Comparison of ENCODE assay signal across 24 cellular contexts in genomic region chr4:121938282-121939092, GRCh38. TPM values are rescaled to one million over a fixed set of nuclear protein-coding genes. Genes with fewer than 3 reads are reported as not detected.
DNase-seq lines count a peak whose midpoint lies in the region; ATAC-seq and TF ChIP-seq lines count a peak whose summit lies in the region.
"Had no signal": no experiment of that assay in that cellular context is flagged by ENCODE, and none has a peak within 500 bp of the region (broad histone marks: within the 10 kb centered on the region; RNA-seq: fewer than 3 reads in every experiment).

No MANE protein-coding gene starts in this region.

- no peak overlapping the region for H2BK5ac ChIP-seq in IMR-90 (ENCODE audit: low read depth, low read length, poor library complexity, severe bottlenecking)

- H3K18ac ChIP-seq in IMR-90 (ENCODE audit: low read depth, low read length): no peak overlapping the region

- no peak overlapping the region for H2BK15ac ChIP-seq in IMR-90 (ENCODE audit: low read depth, low read length)

- no peak overlapping the region for H3K4me3 ChIP-seq in IMR-90 (ENCODE audit: insufficient read depth, low read depth, low read length)
- no peak overlapping the region for H3K4me3 ChIP-seq in choroid plexus epithelial cell (ENCODE audit: low read depth, low read length)
- H3K4me3 ChIP-seq in naive thymus-derived CD4-positive, alpha-beta T cell (ENCODE audit: low read length): no peak overlapping the region
- no peak overlapping the region for H3K4me3 ChIP-seq in GM23248
- H3K4me3 ChIP-seq: right atrium auricular region, thoracic aorta had no signal

- H3K9me3 Mint-ChIP-seq in naive thymus-derived CD4-positive, alpha-beta T cell: peaks cover 0 to 2% (median 0%) of the 10 kb centered on the region in 11 donors
- H3K9me3 Mint-ChIP-seq in activated T-helper 2 cell treated with anti-CD3 and anti-CD28 coated beads, Interferon-gamma antibody, Interleukin-2, Interleukin-4, amounts not matched to agents 10 μg/mL and 5 μg/mL and 100 μg/mL, durations not matched to agents 14 hours and 24 hours and 36 hours: no peaks in the 10 kb centered on the region
- H3K9me3 Mint-ChIP-seq: activated CD4-positive, alpha-beta memory T cell treated with anti-CD3 and anti-CD28 coated beads, Interleukin-2, amount 10 ng/mL, durations not matched to agents 7 days and 5 days; activated naive CD8-positive, alpha-beta T cell treated with anti-CD3 and anti-CD28 coated beads for 36 hours; activated T-cell treated with anti-CD3 and anti-CD28 coated beads, Interleukin-2, amount 50 U/mL, for 4 hours; dendritic cell treated with granulocyte-macrophage colony-stimulating factor and Interleukin-4, amounts not matched to agents 40 ng/mL and 50 ng/mL, for 4 days; stimulated activated naive B cell treated with anti-CD40 and anti-IgM and Interleukin-4, amounts not matched to agents 10 μg/mL and 1 μg/mL and 100 μg/mL, for 72 hours; WTC11 had no signal

- no peaks in the 10 kb centered on the region for H3K36me3 Mint-ChIP-seq in naive thymus-derived CD4-positive, alpha-beta T cell
- no peaks in the 10 kb centered on the region for H3K36me3 Mint-ChIP-seq in activated T-helper 2 cell treated with anti-CD3 and anti-CD28 coated beads, Interferon-gamma antibody, Interleukin-2, Interleukin-4, amounts not matched to agents 10 μg/mL and 5 μg/mL and 100 μg/mL, durations not matched to agents 14 hours and 24 hours and 36 hours (ENCODE audit: low read depth)
- H3K36me3 Mint-ChIP-seq: activated naive CD8-positive, alpha-beta T cell treated with anti-CD3 and anti-CD28 coated beads for 36 hours; stimulated activated naive B cell treated with anti-CD40 and anti-IgM and Interleukin-4, amounts not matched to agents 10 μg/mL and 1 μg/mL and 100 μg/mL, for 72 hours; WTC11 had no signal

- BruUV-seq in IMR-90 (replicated peaks; lab: Mats Ljungman, UMichigan): no TSS peak

- no peak overlapping the region for H3K14ac ChIP-seq in IMR-90 (replicated peaks; ENCODE audit: low read depth, low read length)

- H2AK9ac ChIP-seq in IMR-90 (replicated peaks; ENCODE audit: low read depth, low read length, poor library complexity): no peak overlapping the region

- H3K4me1 ChIP-seq in IMR-90 (ENCODE audit: control insufficient read depth, insufficient read depth, low read length) (peaks cover 14% of the 10 kb centered on the region), GM23248 (ENCODE audit: insufficient read depth) (no peaks in the 10 kb centered on the region)
- peaks cover 0 to 10% of the 10 kb centered on the region in 2 donors for H3K4me1 ChIP-seq in naive thymus-derived CD4-positive, alpha-beta T cell (ENCODE audit: control insufficient read depth in 2 of 2, insufficient read depth in 2 of 2, low read length in 2 of 2)
- H3K4me1 ChIP-seq: right atrium auricular region had no signal

- no peaks in the 10 kb centered on the region for H3F3A ChIP-seq in GM23248 (ENCODE audit: insufficient read depth)

- no peak overlapping the region for H2AFZ ChIP-seq in IMR-90 (replicated peaks; ENCODE audit: low read length, poor library complexity)
- no peak overlapping the region for H2AFZ ChIP-seq in GM23248

- POLR2A ChIA-PET in IMR-90 (lab: Charles Lee; ENCODE audit: unreplicated experiment): interaction anchor here (0.5 to 0.7 kb wide), 2 partner anchors 16 to 270 kb away, joined by 7 to 18 read pairs; no protein-coding TSS in a partner anchor
- POLR2A ChIA-PET in naive thymus-derived CD4-positive, alpha-beta T cell (lab: Charles Lee): no interaction called here

- H4K20me1 ChIP-seq in IMR-90 (ENCODE audit: insufficient read depth, low read length): no peaks in the 10 kb centered on the region
- no peaks in the 10 kb centered on the region for H4K20me1 ChIP-seq in GM23248 (ENCODE audit: insufficient read depth)

- peaks cover 4% of the 10 kb centered on the region for H3K9me1 ChIP-seq in IMR-90 (ENCODE audit: insufficient read depth, low read length)

- no peak overlapping the region for H4K8ac ChIP-seq in IMR-90 (ENCODE audit: low read depth in 2 of 2, low read length in 2 of 2)

- H3K4ac ChIP-seq in IMR-90 (ENCODE audit: low read depth, low read length): no peak overlapping the region; the same call in 1 of the 2 replicates

- H3K27me3 Mint-ChIP-seq in naive thymus-derived CD4-positive, alpha-beta T cell: peaks cover 31 to 63% (median 48%) of the 10 kb centered on the region in 5 donors
- H3K27me3 Mint-ChIP-seq in activated T-helper 2 cell treated with anti-CD3 and anti-CD28 coated beads, Interferon-gamma antibody, Interleukin-2, Interleukin-4, amounts not matched to agents 10 μg/mL and 5 μg/mL and 100 μg/mL, durations not matched to agents 14 hours and 24 hours and 36 hours (ENCODE audit: low read depth): peaks cover 55% of the 10 kb centered on the region

- H3K4me3 Mint-ChIP-seq in naive thymus-derived CD4-positive, alpha-beta T cell: no peak overlapping the region
- H3K4me3 Mint-ChIP-seq in activated T-helper 2 cell treated with anti-CD3 and anti-CD28 coated beads, Interferon-gamma antibody, Interleukin-2, Interleukin-4, amounts not matched to agents 10 μg/mL and 5 μg/mL and 100 μg/mL, durations not matched to agents 14 hours and 24 hours and 36 hours (ENCODE audit: low read depth): no peak overlapping the region
- H3K4me3 Mint-ChIP-seq: activated CD4-positive, alpha-beta memory T cell treated with anti-CD3 and anti-CD28 coated beads, Interleukin-2, amount 10 ng/mL, durations not matched to agents 7 days and 5 days; activated naive CD8-positive, alpha-beta T cell treated with anti-CD3 and anti-CD28 coated beads for 36 hours; activated T-cell treated with anti-CD3 and anti-CD28 coated beads, Interleukin-2, amount 50 U/mL, for 4 hours; dendritic cell treated with granulocyte-macrophage colony-stimulating factor and Interleukin-4, amounts not matched to agents 40 ng/mL and 50 ng/mL, for 4 days; stimulated activated naive B cell treated with anti-CD40 and anti-IgM and Interleukin-4, amounts not matched to agents 10 μg/mL and 1 μg/mL and 100 μg/mL, for 72 hours; WTC11 had no signal

- H3K4me2 ChIP-seq in IMR-90 (ENCODE audit: low read depth, low read length) (no peak overlapping the region), GM23248 (ENCODE audit: unreplicated experiment) (no peak overlapping the region)

- no peak for TF ChIP-seq POLR2A in IMR-90 (IDR thresholded peaks at IDR 0.05; ENCODE audit: low read depth, low read length)

- no peak overlapping the region for H4K91ac ChIP-seq in IMR-90 (ENCODE audit: insufficient read depth, low read depth, low read length)

- no peak overlapping the region; the same call in 1 of the 2 replicates for H3K23ac ChIP-seq in IMR-90 (ENCODE audit: low read depth, low read length)

- H3K79me1 ChIP-seq in IMR-90 (ENCODE audit: low read depth in 1 of 2, low read length in 2 of 2): peaks cover 0 to 15% of the 10 kb centered on the region in 2 experiments; a peak in 2 of 4 replicates

- H3K56ac ChIP-seq in IMR-90 (ENCODE audit: extremely low read depth, insufficient read depth, low read length): no peak overlapping the region

- H3K36me3 ChIP-seq in IMR-90 (ENCODE audit: control insufficient read depth, insufficient read depth, low read length) (no peaks in the 10 kb centered on the region), GM23248 (ENCODE audit: low read depth) (no peaks in the 10 kb centered on the region)
- no peaks in the 10 kb centered on the region for H3K36me3 ChIP-seq in naive thymus-derived CD4-positive, alpha-beta T cell (ENCODE audit: control insufficient read depth in 2 of 3, insufficient read depth in 3 of 3, low read length in 3 of 3)
- H3K36me3 ChIP-seq: brain microvascular endothelial cell, right atrium auricular region, thoracic aorta had no signal

- no peak for TF ChIP-seq CTCF in IMR-90 (conservative IDR thresholded peaks at IDR 0.05; ENCODE audit: low read depth, low read length)
- no peak for TF ChIP-seq CTCF in choroid plexus epithelial cell (conservative IDR thresholded peaks at IDR 0.05; ENCODE audit: low read depth, low read length)

- ATAC-seq in IMR-90 (ENCODE audit: low read depth) (no peak; the same call in 1 of the 2 replicates), GM19328 (IDR thresholded peaks at IDR 0.05; ENCODE audit: unreplicated experiment) (no peak)
- peak; percentile 60 for ATAC-seq in naive thymus-derived CD4-positive, alpha-beta T cell
- ATAC-seq: left ventricle myocardium superior; stimulated activated naive B cell treated with anti-CD40 and anti-IgM and Interleukin-4, amounts not matched to agents 10 μg/mL and 1 μg/mL and 100 μg/mL, for 72 hours; WTC11 had no signal

- H2BK20ac ChIP-seq in IMR-90 (ENCODE audit: low read depth, low read length): no peak overlapping the region

- WGBS in IMR-90 (ENCODE audit: extremely low coverage in 2 of 2, insufficient read length in 1 of 2), 2 experiments: 65% methylated on average over 2 of the region's 5 CpGs; no CpG with 5 or more reads in 1 of the 2 experiments
- WGBS in GM23248 (ENCODE audit: low coverage in 1 of 2, low lambda C conversion rate in 2 of 2, missing lambda C conversion rate in 2 of 2), 2 experiments: 36 to 39% methylated on average over 5 of the region's 5 CpGs

- H2BK120ac ChIP-seq in IMR-90 (ENCODE audit: low read depth, low read length): no peak overlapping the region

- H3K9ac ChIP-seq in IMR-90 (ENCODE audit: low read depth, low read length): no peak overlapping the region
- no peak overlapping the region for H3K9ac ChIP-seq in GM23248

- dilution Hi-C loops in IMR-90 (cut with HindIII; ENCODE audit: low sequenced_read_pairs, unreplicated experiment): no loop called here

- H3K9me3 ChIP-seq in IMR-90 (ENCODE audit: control insufficient read depth, insufficient read depth, low read length): no peaks in the 10 kb centered on the region
- H3K9me3 ChIP-seq in naive thymus-derived CD4-positive, alpha-beta T cell (ENCODE audit: control insufficient read depth in 2 of 3, low read length in 3 of 3): no peaks in the 10 kb centered on the region
- H3K9me3 ChIP-seq in GM23248 (ENCODE audit: low read depth): no peaks in the 10 kb centered on the region
- H3K9me3 ChIP-seq: right atrium auricular region, thoracic aorta had no signal

- H3K27me3 ChIP-seq in IMR-90 (ENCODE audit: control insufficient read depth, insufficient read depth, low read length): no peaks in the 10 kb centered on the region
- H3K27me3 ChIP-seq in naive thymus-derived CD4-positive, alpha-beta T cell (ENCODE audit: control insufficient read depth in 2 of 2, insufficient read depth in 2 of 2, low read length in 2 of 2): peaks cover 0 to 4% of the 10 kb centered on the region in 2 donors
- peaks cover 25% of the 10 kb centered on the region; the same call in 1 of the 2 replicates for H3K27me3 ChIP-seq in GM23248 (replicated peaks; ENCODE audit: insufficient read depth)
- H3K27me3 ChIP-seq: brain microvascular endothelial cell, right atrium auricular region had no signal

- in situ Hi-C loops in IMR-90 (cut with MboI; ENCODE audit: low sequenced_read_pairs) (no loop called here), GM23248 (cut with MboI) (no loop called here)

- DNase-seq in EH (ENCODE audit: low read depth) (peak; percentile 37), IMR-90 (peak; percentile 12), choroid plexus epithelial cell (ENCODE audit: low read depth) (peak; percentile 32), GM23248 (no peak)
- no peak for DNase-seq in naive thymus-derived CD4-positive, alpha-beta T cell
- no peak for DNase-seq in activated T-helper 2 cell treated with anti-CD3 and anti-CD28 coated beads, Interferon-gamma antibody, Interleukin-2, Interleukin-4, amounts not matched to agents 10 μg/mL and 5 μg/mL and 100 μg/mL, durations not matched to agents 14 hours and 24 hours and 36 hours (ENCODE audit: low spot score)
- DNase-seq: activated CD4-positive, alpha-beta memory T cell treated with anti-CD3 and anti-CD28 coated beads, Interleukin-2, amount 10 ng/mL, durations not matched to agents 7 days and 5 days; activated naive CD8-positive, alpha-beta T cell treated with anti-CD3 and anti-CD28 coated beads for 36 hours; activated T-cell treated with anti-CD3 and anti-CD28 coated beads, Interleukin-2, amount 50 U/mL, for 4 hours; brain microvascular endothelial cell; COR-L47; erythroblast; left ventricle myocardium superior; NCI-H2107; NCI-H510A treated with DMSO at 0.1 percent for 48 hours; occipital lobe; SHP77 treated with DMSO at 0.1 percent for 48 hours; stimulated activated naive B cell treated with anti-CD40 and anti-IgM and Interleukin-4, amounts not matched to agents 10 μg/mL and 1 μg/mL and 100 μg/mL, for 72 hours; T-helper 1 cell had no signal

- no peak overlapping the region for H2AK5ac ChIP-seq in IMR-90 (ENCODE audit: low read depth, low read length)

- H4K5ac ChIP-seq in IMR-90 (ENCODE audit: low read depth, low read length): no peak overlapping the region

- CTCF ChIA-PET in IMR-90 (lab: Yijun Ruan, JAX): interaction anchor here (0.7 kb wide), 1 partner anchor 365 kb away, joined by 3 read pairs; no protein-coding TSS in a partner anchor
- CTCF ChIA-PET in naive thymus-derived CD4-positive, alpha-beta T cell (lab: Charles Lee): no interaction called here

- no peaks in the 10 kb centered on the region for H3K9me2 ChIP-seq in GM23248 (ENCODE audit: insufficient read depth)

- peaks cover 0 to 15% (median 0%) of the 10 kb centered on the region in 7 donors for H3K4me1 Mint-ChIP-seq in naive thymus-derived CD4-positive, alpha-beta T cell
- peaks cover 9% of the 10 kb centered on the region for H3K4me1 Mint-ChIP-seq in activated T-helper 2 cell treated with anti-CD3 and anti-CD28 coated beads, Interferon-gamma antibody, Interleukin-2, Interleukin-4, amounts not matched to agents 10 μg/mL and 5 μg/mL and 100 μg/mL, durations not matched to agents 14 hours and 24 hours and 36 hours (ENCODE audit: low read depth)
- H3K4me1 Mint-ChIP-seq: stimulated activated naive B cell treated with anti-CD40 and anti-IgM and Interleukin-4, amounts not matched to agents 10 μg/mL and 1 μg/mL and 100 μg/mL, for 72 hours had no signal

- no peak overlapping the region for H3K27ac ChIP-seq in IMR-90 (ENCODE audit: insufficient read depth, low read length)
- no peak overlapping the region for H3K27ac ChIP-seq in naive thymus-derived CD4-positive, alpha-beta T cell (ENCODE audit: low read depth, low read length)
- no peak overlapping the region for H3K27ac ChIP-seq in GM23248
- H3K27ac ChIP-seq: brain microvascular endothelial cell, right atrium auricular region, thoracic aorta had no signal

- H3K79me2 ChIP-seq in GM23248 (ENCODE audit: insufficient read depth): no peaks in the 10 kb centered on the region

- H3K27ac Mint-ChIP-seq in naive thymus-derived CD4-positive, alpha-beta T cell: peak overlapping the region in 1 of 9 donors; percentile 3
- H3K27ac Mint-ChIP-seq in activated T-helper 2 cell treated with anti-CD3 and anti-CD28 coated beads, Interferon-gamma antibody, Interleukin-2, Interleukin-4, amounts not matched to agents 10 μg/mL and 5 μg/mL and 100 μg/mL, durations not matched to agents 14 hours and 24 hours and 36 hours: no peak overlapping the region
- H3K27ac Mint-ChIP-seq: activated CD4-positive, alpha-beta memory T cell treated with anti-CD3 and anti-CD28 coated beads, Interleukin-2, amount 10 ng/mL, durations not matched to agents 7 days and 5 days; activated naive CD8-positive, alpha-beta T cell treated with anti-CD3 and anti-CD28 coated beads for 36 hours; dendritic cell treated with granulocyte-macrophage colony-stimulating factor and Interleukin-4, amounts not matched to agents 40 ng/mL and 50 ng/mL, for 4 days; stimulated activated naive B cell treated with anti-CD40 and anti-IgM and Interleukin-4, amounts not matched to agents 10 μg/mL and 1 μg/mL and 100 μg/mL, for 72 hours; WTC11 had no signal

- TF ChIP-seq RAD21 in IMR-90 (IDR thresholded peaks at IDR 0.05; ENCODE audit: low read length): no peak

- intact Hi-C loops in IMR-90 (cut with micrococcal nuclease): loop anchor here (10.0 kb wide), 1 partner anchor 996 kb away; no protein-coding TSS in a partner anchor
- intact Hi-C loops in naive thymus-derived CD4-positive, alpha-beta T cell (cut with micrococcal nuclease): no loop called here
- intact Hi-C loops in activated T-helper 2 cell treated with anti-CD3 and anti-CD28 coated beads, Interferon-gamma antibody, Interleukin-2, Interleukin-4, amounts not matched to agents 10 μg/mL and 5 μg/mL and 100 μg/mL, durations not matched to agents 14 hours and 24 hours and 36 hours (cut with micrococcal nuclease): no loop called here

RNA-seq across cellular contexts. Expression of gene TRPC3, which starts 13.4 kb away (rescaled TPM):
- 2.5 and 2.7 TPM in 2 replicates for total RNA-seq in IMR-90 (2012; rRNA removed)
- polyA plus RNA-seq in IMR-90 (2012; rRNA removed): 1.1 and 1.2 TPM in 2 replicates
- polyA plus RNA-seq in IMR-90 (2012; cell fraction: cytosol; rRNA removed): 0.51 and 0.80 TPM in 2 replicates
- polyA plus RNA-seq in IMR-90 (2012; cell fraction: nucleus; rRNA removed; ENCODE audit: low replicate concordance): 2.0 and 2.3 TPM in 2 replicates
- under 1 TPM in 1 of 5 experiments, not detected in 4; 0.99 TPM for total RNA-seq in naive thymus-derived CD4-positive, alpha-beta T cell
- not detected for polyA plus RNA-seq in naive thymus-derived CD4-positive, alpha-beta T cell
- total RNA-seq in activated T-helper 2 cell treated with anti-CD3 and anti-CD28 coated beads, Interferon-gamma antibody, Interleukin-2, Interleukin-4, amounts not matched to agents 10 μg/mL and 5 μg/mL and 100 μg/mL, durations not matched to agents 14 hours and 24 hours and 36 hours: 0.64 and 0.67 TPM in 2 replicates
- 0.22 TPM in 1 of 2 replicates, not detected in the other for total RNA-seq in GM23248 (2014; rRNA removed; shearing (Covaris generic))
- polyA plus RNA-seq in GM23248 (2016; fragmentation: Nextera tagmentation; extraction: Ambion mirVana): not detected in 2 replicates

Comparison
In these comparisons a context has a peak if more than half of its experiments do, and no peak if none do; other contexts are left out.
1. DNase-seq: peak in EH (single experiment), IMR-90 (single experiment) and choroid plexus epithelial cell (single experiment); none in naive thymus-derived CD4-positive, alpha-beta T cell (0 of 9), activated T-helper 2 cell treated with anti-CD3 and anti-CD28 coated beads, Interferon-gamma antibody, Interleukin-2, Interleukin-4, amounts not matched to agents 10 μg/mL and 5 μg/mL and 100 μg/mL, durations not matched to agents 14 hours and 24 hours and 36 hours (single experiment) and GM23248 (single experiment).